ENCODE assay signal across 9 cellular contexts in the genomic region with DNA sequence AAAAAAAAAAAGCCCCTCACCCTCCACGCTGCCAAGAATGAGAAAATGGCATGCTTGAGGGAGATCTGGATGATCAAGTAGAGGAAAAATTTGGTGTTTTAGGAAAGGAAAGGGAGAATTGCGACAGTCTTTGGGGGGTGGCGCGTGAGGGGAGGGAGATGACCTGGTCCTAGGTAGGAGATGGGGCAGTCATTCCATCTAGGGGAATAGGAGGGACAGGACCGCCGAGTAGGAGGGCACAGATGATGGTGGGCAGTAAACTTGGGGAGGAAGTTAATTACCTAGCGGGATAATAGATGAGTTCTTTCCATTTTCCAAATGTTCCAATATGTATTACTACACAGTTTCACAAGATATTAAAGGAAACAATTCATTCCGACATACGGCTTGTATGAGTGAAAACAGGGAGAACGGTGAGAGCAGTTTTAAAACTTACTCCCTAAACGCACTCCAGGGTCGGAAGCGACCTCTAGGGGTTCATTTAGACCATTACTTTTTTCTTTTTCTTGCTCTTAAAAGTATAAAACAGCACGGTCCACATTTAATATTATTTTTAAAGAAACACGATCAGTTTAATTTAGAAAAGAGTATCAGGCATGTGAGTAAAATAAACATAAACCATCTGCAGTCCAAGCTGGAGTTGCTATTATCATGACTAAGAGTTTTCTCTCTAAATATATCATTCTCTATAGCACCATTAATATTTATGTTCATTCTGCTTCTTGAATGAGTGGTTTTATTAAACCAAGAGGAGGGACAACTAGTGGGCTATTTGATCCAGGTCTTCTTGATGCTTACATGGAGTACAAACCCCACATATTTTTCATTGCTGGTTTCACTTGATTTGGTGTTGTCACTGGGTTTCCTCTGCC. TPM values are rescaled to one million over a fixed set of nuclear protein-coding genes. Genes with fewer than 3 reads are reported as not detected.
DNase-seq lines count a peak whose midpoint lies in the region; ATAC-seq and TF ChIP-seq lines count a peak whose summit lies in the region.
"Had no signal": no experiment of that assay in that cellular context is flagged by ENCODE, and none has a peak within 500 bp of the region (broad histone marks: within the 10 kb centered on the region; RNA-seq: fewer than 3 reads in every experiment).

No MANE protein-coding gene starts in this region.

- no peaks in the 10 kb centered on the region for H3K9me3 ChIP-seq in BE2C
- no peaks in the 10 kb centered on the region for H3K9me3 ChIP-seq in iPS-18a (ENCODE audit: control insufficient read depth, low read depth, low read length)
- H3K9me3 ChIP-seq: SJCRH30 had no signal

- peak; percentile 48 for DNase-seq in BE2C
- peak; percentile 20 for DNase-seq in NCI-H460 (ENCODE audit: extremely low read depth, low read depth)
- DNase-seq in activated naive CD8-positive, alpha-beta T cell treated with anti-CD3 and anti-CD28 coated beads for 36 hours = no peak
- DNase-seq in stimulated activated effector memory CD8-positive, alpha-beta T cell treated with anti-CD3 and anti-CD28 coated beads, Interleukin-12 subunit alpha, Interleukin-12 subunit beta, amount 100 ng/mL, for 72 hours (ENCODE audit: low spot score in 2 of 2) = no peak

- H3K27ac ChIP-seq in iPS-18a (ENCODE audit: low read length) = no peak overlapping the region
- H3K27ac ChIP-seq: SJCRH30 had no signal

- no peak overlapping the region for H3K27ac Mint-ChIP-seq in activated naive CD8-positive, alpha-beta T cell treated with anti-CD3 and anti-CD28 coated beads for 36 hours
- no peak overlapping the region for H3K27ac Mint-ChIP-seq in stimulated activated effector memory CD8-positive, alpha-beta T cell treated with anti-CD3 and anti-CD28 coated beads, Interleukin-12 subunit alpha, Interleukin-12 subunit beta, amount 100 ng/mL, for 72 hours

- H3K4me1 ChIP-seq in BE2C (no peaks in the 10 kb centered on the region), iPS-18a (ENCODE audit: control insufficient read depth, low read depth, low read length) (peaks cover 12% of the 10 kb centered on the region)

- no peaks in the 10 kb centered on the region for H3K9me3 Mint-ChIP-seq in activated naive CD8-positive, alpha-beta T cell treated with anti-CD3 and anti-CD28 coated beads for 36 hours
- H3K9me3 Mint-ChIP-seq in stimulated activated effector memory CD8-positive, alpha-beta T cell treated with anti-CD3 and anti-CD28 coated beads, Interleukin-12 subunit alpha, Interleukin-12 subunit beta, amount 100 ng/mL, for 72 hours = no peaks in the 10 kb centered on the region

- H3K27me3 Mint-ChIP-seq in activated naive CD8-positive, alpha-beta T cell treated with anti-CD3 and anti-CD28 coated beads for 36 hours = no peaks in the 10 kb centered on the region

- H3K36me3 ChIP-seq in BE2C (no peaks in the 10 kb centered on the region), iPS-18a (ENCODE audit: control insufficient read depth, low read depth, low read length) (no peaks in the 10 kb centered on the region)
- H3K36me3 ChIP-seq: SJCRH30 had no signal

- no peaks in the 10 kb centered on the region for H3K27me3 ChIP-seq in BE2C
- peaks cover 17% of the 10 kb centered on the region for H3K27me3 ChIP-seq in iPS-18a (ENCODE audit: control insufficient read depth, insufficient read depth, low read length)
- H3K27me3 ChIP-seq: SJCRH30 had no signal

- no peak for ATAC-seq in stimulated activated effector memory CD8-positive, alpha-beta T cell treated with anti-CD3 and anti-CD28 coated beads, Interleukin-12 subunit alpha, Interleukin-12 subunit beta, amount 100 ng/mL, for 72 hours
- ATAC-seq in HG02759 (IDR thresholded peaks at IDR 0.05; ENCODE audit: unreplicated experiment) (no peak), GM19035 (IDR thresholded peaks at IDR 0.05; ENCODE audit: unreplicated experiment) (no peak)

- peaks cover 4% of the 10 kb centered on the region for H3K36me3 Mint-ChIP-seq in activated naive CD8-positive, alpha-beta T cell treated with anti-CD3 and anti-CD28 coated beads for 36 hours
- H3K36me3 Mint-ChIP-seq in stimulated activated effector memory CD8-positive, alpha-beta T cell treated with anti-CD3 and anti-CD28 coated beads, Interleukin-12 subunit alpha, Interleukin-12 subunit beta, amount 100 ng/mL, for 72 hours = peaks cover 11% of the 10 kb centered on the region

- no peak overlapping the region for H3K9ac ChIP-seq in iPS-18a (ENCODE audit: low read length)

- TF ChIP-seq CTCF in BE2C (IDR thresholded peaks at IDR 0.05; ENCODE audit: low read depth, low read length) (peak; percentile 72), GM12873 (IDR thresholded peaks at IDR 0.05; ENCODE audit: insufficient read depth, low read depth, low read length, missing control alignments) (peak; percentile 72)

- H3K4me3 Mint-ChIP-seq in activated naive CD8-positive, alpha-beta T cell treated with anti-CD3 and anti-CD28 coated beads for 36 hours = peak overlapping the region; percentile 61
- peak overlapping the region; percentile 50 for H3K4me3 Mint-ChIP-seq in stimulated activated effector memory CD8-positive, alpha-beta T cell treated with anti-CD3 and anti-CD28 coated beads, Interleukin-12 subunit alpha, Interleukin-12 subunit beta, amount 100 ng/mL, for 72 hours

- peaks cover 16% of the 10 kb centered on the region for H3K4me1 Mint-ChIP-seq in activated naive CD8-positive, alpha-beta T cell treated with anti-CD3 and anti-CD28 coated beads for 36 hours
- H3K4me1 Mint-ChIP-seq in stimulated activated effector memory CD8-positive, alpha-beta T cell treated with anti-CD3 and anti-CD28 coated beads, Interleukin-12 subunit alpha, Interleukin-12 subunit beta, amount 100 ng/mL, for 72 hours = peaks cover 18% of the 10 kb centered on the region

- H3K4me3 ChIP-seq in BE2C (ENCODE audit: low read depth, low read length) (peak overlapping the region; percentile 42), iPS-18a (ENCODE audit: low read length) (peak overlapping the region; percentile 67)
- H3K4me3 ChIP-seq: SJCRH30 had no signal

RNA-seq across cellular contexts. Expression of a gene that starts 3.0 kb away (rescaled TPM):
- polyA plus RNA-seq in BE2C (2012; ENCODE audit: insufficient read depth, insufficient read length, low read depth) = 13.9 TPM
- total RNA-seq in NCI-H460 (2014; rRNA removed; shearing (Covaris generic)) = 9.3 and 17.0 TPM in 2 replicates
- polyA plus RNA-seq in NCI-H460 (2014; cell fraction: nucleus; rRNA removed) = 19.9 and 39.1 TPM in 2 replicates
- 10 to 100 TPM; 14.0 to 14.3 TPM for total RNA-seq in activated naive CD8-positive, alpha-beta T cell treated with anti-CD3 and anti-CD28 coated beads for 36 hours

RNA-seq across cellular contexts. Expression of a gene that starts 11.5 kb away (rescaled TPM):
- polyA plus RNA-seq in BE2C (2012; ENCODE audit: insufficient read depth, insufficient read length, low read depth) = 2.8 TPM
- total RNA-seq in NCI-H460 (2014; rRNA removed; shearing (Covaris generic)) = 1.5 and 1.8 TPM in 2 replicates
- polyA plus RNA-seq in NCI-H460 (2014; cell fraction: nucleus; rRNA removed) = 0.20 and 1.4 TPM in 2 replicates
- total RNA-seq in activated naive CD8-positive, alpha-beta T cell treated with anti-CD3 and anti-CD28 coated beads for 36 hours = 1 to 10 TPM; 3.4 TPM

RNA-seq across cellular contexts. Expression of a gene that starts 41.1 kb away (rescaled TPM):
- polyA plus RNA-seq in BE2C (2012; ENCODE audit: insufficient read depth, insufficient read length, low read depth) = not detected
- not detected in 2 replicates for total RNA-seq in NCI-H460 (2014; rRNA removed; shearing (Covaris generic))
- 0.49 TPM in 1 of 2 replicates, not detected in the other for polyA plus RNA-seq in NCI-H460 (2014; cell fraction: nucleus; rRNA removed)
- not detected for total RNA-seq in activated naive CD8-positive, alpha-beta T cell treated with anti-CD3 and anti-CD28 coated beads for 36 hours
- total RNA-seq: SJCRH30 had no signal

Comparison
In these comparisons a context has a peak if more than half of its experiments do, and no peak if none do; other contexts are left out.
1. DNase-seq: peak in BE2C (single experiment) and NCI-H460 (single experiment); none in activated naive CD8-positive, alpha-beta T cell treated with anti-CD3 and anti-CD28 coated beads for 36 hours (single experiment) and stimulated activated effector memory CD8-positive, alpha-beta T cell treated with anti-CD3 and anti-CD28 coated beads, Interleukin-12 subunit alpha, Interleukin-12 subunit beta, amount 100 ng/mL, for 72 hours (0 of 2).